9 cellular contexts compared by ENCODE assay signal in genomic region chr14:69637503-69638030, GRCh38. TPM values are rescaled to one million over a fixed set of nuclear protein-coding genes. Genes with fewer than 3 reads are reported as not detected.
DNase-seq lines count a peak whose midpoint lies in the region; ATAC-seq and TF ChIP-seq lines count a peak whose summit lies in the region.
"Had no signal": no experiment of that assay in that cellular context is flagged by ENCODE, and none has a peak within 500 bp of the region (broad histone marks: within the 10 kb centered on the region; RNA-seq: fewer than 3 reads in every experiment).

No MANE protein-coding gene starts in this region.

- H3K27me3 ChIP-seq in endodermal cell (ENCODE audit: control insufficient read depth, insufficient read depth, low read length, poor library complexity, severe bottlenecking) (no peaks in the 10 kb centered on the region), neuronal stem cell (ENCODE audit: control insufficient read depth in 3 of 3, insufficient read depth in 3 of 3, low read depth in 1 of 3, low read length in 3 of 3) (no peaks in the 10 kb centered on the region)

- peak overlapping the region; percentile 23 for H2AK5ac ChIP-seq in neuronal stem cell (ENCODE audit: low read depth, low read length)

- no peak overlapping the region for H2AFZ ChIP-seq in neuronal stem cell (ENCODE audit: low read length)

- no peak for TF ChIP-seq CTCF in endodermal cell (conservative IDR thresholded peaks at IDR 0.05)

- DNase-seq in COLO668 (lab: John Stamatoyannopoulos, UW; ENCODE audit: unreplicated experiment) (peak; percentile 38), NCI-H146 (lab: John Stamatoyannopoulos, UW) (peak; percentile 85), endodermal cell (no peak), neuronal stem cell (ENCODE audit: low spot score) (no peak)
- DNase-seq in stimulated activated CD4-positive, alpha-beta T cell treated with anti-CD3 and anti-CD28 coated beads, Interleukin-1b, Interleukin-23, amount 100 ng/mL, for 48 hours = no peak
- DNase-seq: NCI-H2081 treated with DMSO at 0.1 percent for 48 hours had no signal

- no peak overlapping the region for H3K9ac ChIP-seq in endodermal cell (ENCODE audit: extremely low read depth, low read length, poor library complexity, severe bottlenecking)
- H3K9ac ChIP-seq in neuronal stem cell (ENCODE audit: low read depth, low read length, poor library complexity) = peak overlapping the region; percentile 17

- H3K9me3 ChIP-seq in endodermal cell (ENCODE audit: control insufficient read depth, low read length) (peaks cover 23% of the 10 kb centered on the region), neuronal stem cell (replicated peaks in 1 of 2; ENCODE audit: control insufficient read depth in 2 of 2, insufficient read depth in 1 of 2, low read depth in 1 of 2, low read length in 2 of 2) (peaks cover 1 to 23% of the 10 kb centered on the region in 2 donors)

- H3K4me2 ChIP-seq in neuronal stem cell (ENCODE audit: insufficient read depth, low read length, poor library complexity, severe bottlenecking) = peak overlapping the region; percentile 12

- H3K27me3 Mint-ChIP-seq in endodermal cell (ENCODE audit: insufficient read depth) = peaks cover 1% of the 10 kb centered on the region

- H3K36me3 Mint-ChIP-seq in endodermal cell (ENCODE audit: low read depth) = peaks cover 13% of the 10 kb centered on the region

- peak overlapping the region; percentile 22 for H3K27ac ChIP-seq in endodermal cell (ENCODE audit: low read depth, low read length)
- H3K27ac ChIP-seq in neuronal stem cell (replicated peaks; ENCODE audit: low read length) = peak overlapping the region; percentile 51

- TF ChIP-seq POLR2A in GM18505 (IDR thresholded peaks at IDR 0.05; ENCODE audit: borderline replicate concordance, extremely low read depth, insufficient read depth, insufficient read length) = no peak

- H3K4me1 ChIP-seq in endodermal cell (ENCODE audit: control insufficient read depth, insufficient read depth, low read length) (peaks cover 17% of the 10 kb centered on the region), neuronal stem cell (ENCODE audit: control insufficient read depth in 2 of 2, insufficient read depth in 1 of 2, low read depth in 1 of 2, low read length in 2 of 2) (peaks cover 43 to 54% of the 10 kb centered on the region in 2 donors)

- no peak overlapping the region for H2BK12ac ChIP-seq in neuronal stem cell (ENCODE audit: low read length)

- H3K14ac ChIP-seq in neuronal stem cell (ENCODE audit: low read length) = peak overlapping the region; percentile 60

- no peak overlapping the region for H2BK120ac ChIP-seq in neuronal stem cell (ENCODE audit: low read depth, low read length)

- H3K18ac ChIP-seq in neuronal stem cell (ENCODE audit: low read length) = peak overlapping the region; percentile 73

- H3K79me1 ChIP-seq in neuronal stem cell (ENCODE audit: low read depth, low read length) = no peaks in the 10 kb centered on the region

- no peak overlapping the region for H4K91ac ChIP-seq in neuronal stem cell (ENCODE audit: low read depth, low read length, poor library complexity)

- no peak overlapping the region for H3K4me3 ChIP-seq in endodermal cell (ENCODE audit: low read length)
- H3K4me3 ChIP-seq in neuronal stem cell (ENCODE audit: low read length in 2 of 2) = peak overlapping the region in 1 of 2 donors; percentile 36

- peak overlapping the region; percentile 76 for H3K23ac ChIP-seq in neuronal stem cell (ENCODE audit: low read depth, low read length, poor library complexity)

- H3K9me3 Mint-ChIP-seq in endodermal cell = peaks cover 22% of the 10 kb centered on the region

- no peak overlapping the region for H3K4me3 Mint-ChIP-seq in endodermal cell

- H3K36me3 ChIP-seq in endodermal cell (ENCODE audit: control insufficient read depth, insufficient read depth, low read length) = peaks cover 7% of the 10 kb centered on the region
- H3K36me3 ChIP-seq in neuronal stem cell (replicated peaks in 1 of 2; ENCODE audit: control insufficient read depth in 2 of 2, insufficient read depth in 2 of 2, low read length in 2 of 2) = peaks cover 0 to under 1% of the 10 kb centered on the region in 2 donors

- H2BK5ac ChIP-seq in neuronal stem cell (ENCODE audit: low read length) = no peak overlapping the region

- no peak overlapping the region for H2BK15ac ChIP-seq in neuronal stem cell (ENCODE audit: low read length)

- peak overlapping the region; percentile 27 for H3K27ac Mint-ChIP-seq in endodermal cell

- peaks cover 43% of the 10 kb centered on the region for H3K4me1 Mint-ChIP-seq in endodermal cell

- no peak overlapping the region for H3K4ac ChIP-seq in neuronal stem cell (ENCODE audit: low read length)

- WGBS in endodermal cell (ENCODE audit: insufficient coverage in 1 of 2, insufficient read length in 1 of 2), 2 experiments = 21% methylated on average over 3 of the region's 3 CpGs; no CpG with 5 or more reads in 1 of the 2 experiments
- no CpG with 5 or more reads among the region's 3 CpGs for WGBS in neuronal stem cell (ENCODE audit: extremely low coverage in 2 of 2, insufficient read length in 2 of 2, insufficient replicate concordance in 1 of 2), 2 donors

- H4K8ac ChIP-seq in neuronal stem cell (ENCODE audit: low read depth, low read length) = no peak overlapping the region

- ATAC-seq in GM18511 (IDR thresholded peaks at IDR 0.05; ENCODE audit: unreplicated experiment) = no peak
- ATAC-seq in GM18505 (IDR thresholded peaks at IDR 0.05; ENCODE audit: unreplicated experiment) = no peak
- no peak for ATAC-seq in GM19467 (IDR thresholded peaks at IDR 0.05; ENCODE audit: unreplicated experiment)

RNA-seq across cellular contexts. Expression of gene SUSD6, which starts 26.2 kb away (rescaled TPM):
- 1 to 10 TPM; 5.7 to 5.9 TPM for total RNA-seq in endodermal cell
- 10.2 TPM for polyA plus RNA-seq in endodermal cell (2013, experiment 1 of 2)
- polyA plus RNA-seq in endodermal cell (2013, experiment 2 of 2) = 8.1 TPM
- 5.6 TPM for polyA plus RNA-seq in neuronal stem cell (2013, experiment 1 of 2)
- polyA plus RNA-seq in neuronal stem cell (2013, experiment 2 of 2) = 5.6 TPM

Comparison
In these comparisons a context has a peak if more than half of its experiments do, and no peak if none do; other contexts are left out.
1. DNase-seq: peak in COLO668 (single experiment) and NCI-H146 (single experiment); none in endodermal cell (single experiment), neuronal stem cell (single experiment) and stimulated activated CD4-positive, alpha-beta T cell treated with anti-CD3 and anti-CD28 coated beads, Interleukin-1b, Interleukin-23, amount 100 ng/mL, for 48 hours (single experiment).